8 cellular contexts compared by ENCODE assay signal in the genomic region with DNA sequence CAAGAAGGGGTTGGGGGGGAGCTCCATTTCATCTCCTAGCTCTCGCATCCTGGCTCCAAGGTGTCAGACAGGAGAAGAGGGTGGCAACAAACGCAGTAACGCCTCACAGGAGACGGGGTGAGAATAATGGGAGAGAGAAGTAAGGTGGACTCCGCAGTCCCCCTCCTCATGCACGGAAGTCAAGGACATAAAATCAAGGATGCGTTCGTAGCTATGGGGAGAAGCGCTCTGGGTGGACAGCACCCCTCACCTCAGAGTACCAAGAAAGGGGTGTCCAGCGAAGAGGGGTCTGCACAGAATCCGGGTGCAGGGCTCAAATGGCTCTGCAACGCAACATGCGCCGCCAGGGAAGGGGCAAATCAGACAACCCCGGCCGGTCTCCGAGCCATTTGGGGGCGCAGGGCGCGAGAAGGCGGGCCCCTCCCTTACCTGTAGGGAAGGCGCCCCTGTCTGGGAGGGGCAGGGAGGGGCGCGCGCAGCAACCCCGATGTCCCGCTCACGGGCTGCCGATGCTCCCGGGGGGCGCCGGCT. TPM values are rescaled to one million over a fixed set of nuclear protein-coding genes. Genes with fewer than 3 reads are reported as not detected.
DNase-seq lines count a peak whose midpoint lies in the region; ATAC-seq, FAIRE-seq and TF ChIP-seq lines count a peak whose summit lies in the region.

No MANE protein-coding gene starts in this region.

- H3K27ac ChIP-seq in right atrium auricular region (peak overlapping the region; percentile 94 to 97), kidney (ENCODE audit: low read depth in 2 of 2, low read length in 2 of 2) (peak overlapping the region; percentile 63 to 69)

- H3K4me1 ChIP-seq in right atrium auricular region (peaks cover 0 to 49% of the 10 kb centered on the region in 2 donors), kidney (ENCODE audit: control insufficient read depth in 1 of 2, insufficient read depth in 1 of 2, low read depth in 1 of 2, low read length in 2 of 2) (peaks cover 12 to 28% of the 10 kb centered on the region in 2 donors)

- FAIRE-seq in kidney (lab: Jason Lieb, UNC): no peak

- H3K4me3 ChIP-seq in right atrium auricular region (peak overlapping the region; percentile 73 to 100), kidney (ENCODE audit: low read length in 2 of 2) (peak overlapping the region; percentile 75 to 93)

- peaks cover 55% of the 10 kb centered on the region for H3K4me1 Mint-ChIP-seq in stimulated activated naive CD8-positive, alpha-beta T cell treated with anti-CD3 and anti-CD28 coated beads, Interleukin-15, amount 100 ng/mL, for 72 hours

- H3K4me3 Mint-ChIP-seq in stimulated activated naive CD8-positive, alpha-beta T cell treated with anti-CD3 and anti-CD28 coated beads, Interleukin-15, amount 100 ng/mL, for 72 hours: peak overlapping the region; percentile 94 to 95

- no peak for TF ChIP-seq CTCF in right atrium auricular region (IDR thresholded peaks at IDR 0.05)
- TF ChIP-seq CTCF in kidney (IDR thresholded peaks at IDR 0.05; ENCODE audit: borderline replicate concordance, extremely low read depth, insufficient read depth): no peak

- intact Hi-C loops in Right ventricle myocardium inferior (cut with DNase I): loop anchor here (2.0 to 10.0 kb wide), 3 partner anchors 52 to 111 kb away; partner anchors contain the start of genes ASB16, G6PC3 and TMEM101
- intact Hi-C loops in kidney (cut with DNase I): no loop called here

- no peak for DNase-seq in right atrium auricular region (ENCODE audit: low spot score)
- no peak for DNase-seq in Right ventricle myocardium inferior (ENCODE audit: missing footprints)
- peak in 1 of 2 donors; percentile 58 for DNase-seq in activated naive CD4-positive, alpha-beta T cell treated with anti-CD3 and anti-CD28 coated beads, Interleukin-2, amount 50 U/mL, for 72 hours (ENCODE audit: low spot score in 2 of 2)
- DNase-seq in kidney: no peak
- DNase-seq in stimulated activated naive CD8-positive, alpha-beta T cell treated with anti-CD3 and anti-CD28 coated beads, Interleukin-15, amount 100 ng/mL, for 72 hours: peak in 1 of 2 donors; percentile 29
- DNase-seq in NCI-H2081 treated with DMSO at 0.1 percent for 48 hours (lab: John Stamatoyannopoulos, UW): no peak
- DNase-seq in NCI-H1930 (lab: John Stamatoyannopoulos, UW): no peak

- H3K36me3 Mint-ChIP-seq in activated naive CD4-positive, alpha-beta T cell treated with anti-CD3 and anti-CD28 coated beads, Interleukin-2, amount 50 U/mL, for 72 hours: no peaks in the 10 kb centered on the region

- H3K9me3 Mint-ChIP-seq in activated naive CD4-positive, alpha-beta T cell treated with anti-CD3 and anti-CD28 coated beads, Interleukin-2, amount 50 U/mL, for 72 hours: no peaks in the 10 kb centered on the region
- H3K9me3 Mint-ChIP-seq in stimulated activated naive CD8-positive, alpha-beta T cell treated with anti-CD3 and anti-CD28 coated beads, Interleukin-15, amount 100 ng/mL, for 72 hours: no peaks in the 10 kb centered on the region

- no peaks in the 10 kb centered on the region for H3K9me3 ChIP-seq in right atrium auricular region
- no peaks in the 10 kb centered on the region for H3K9me3 ChIP-seq in kidney (ENCODE audit: control insufficient read depth in 1 of 2, low read length in 2 of 2)

- H3K27me3 ChIP-seq in right atrium auricular region: no peaks in the 10 kb centered on the region

- ATAC-seq in Right ventricle myocardium inferior (no peak), HG03521 (IDR thresholded peaks at IDR 0.05; ENCODE audit: unreplicated experiment) (peak; percentile 13)
- ATAC-seq in activated naive CD4-positive, alpha-beta T cell treated with anti-CD3 and anti-CD28 coated beads, Interleukin-2, amount 50 U/mL, for 72 hours: peak; percentile 7 to 11
- ATAC-seq in stimulated activated naive CD8-positive, alpha-beta T cell treated with anti-CD3 and anti-CD28 coated beads, Interleukin-15, amount 100 ng/mL, for 72 hours: peak; percentile 37

- H3K36me3 ChIP-seq in right atrium auricular region (no peaks in the 10 kb centered on the region), kidney (ENCODE audit: control insufficient read depth in 1 of 2, insufficient read depth in 2 of 2, low read length in 2 of 2) (no peaks in the 10 kb centered on the region)

- H3K27me3 Mint-ChIP-seq in stimulated activated naive CD8-positive, alpha-beta T cell treated with anti-CD3 and anti-CD28 coated beads, Interleukin-15, amount 100 ng/mL, for 72 hours: no peaks in the 10 kb centered on the region

- peak overlapping the region; percentile 81 to 95 for H3K27ac Mint-ChIP-seq in activated naive CD4-positive, alpha-beta T cell treated with anti-CD3 and anti-CD28 coated beads, Interleukin-2, amount 50 U/mL, for 72 hours
- H3K27ac Mint-ChIP-seq in stimulated activated naive CD8-positive, alpha-beta T cell treated with anti-CD3 and anti-CD28 coated beads, Interleukin-15, amount 100 ng/mL, for 72 hours: peak overlapping the region; percentile 89 to 94

- peak overlapping the region; percentile 53 to 82 for H3K9ac ChIP-seq in kidney (ENCODE audit: low read length in 2 of 2)

RNA-seq across cellular contexts. Expression of gene HDAC5, which starts 0.6 kb away (rescaled TPM):
- total RNA-seq in right atrium auricular region (100 to 1,000 TPM in 1 of 2 donors, 10 to 100 TPM in 1; 80.0 to 138 TPM), Right ventricle myocardium inferior (67.5 TPM), kidney (35.6 TPM)
- total RNA-seq in activated naive CD4-positive, alpha-beta T cell treated with anti-CD3 and anti-CD28 coated beads, Interleukin-2, amount 50 U/mL, for 72 hours: 10 to 100 TPM; 17.3 to 27.8 TPM
- polyA plus RNA-seq in kidney (ENCODE audit: insufficient read depth, low read depth, low replicate concordance): 25.3 TPM

RNA-seq across cellular contexts. Expression of gene HROB, which starts 18.8 kb away (rescaled TPM):
- under 1 TPM; 0.59 to 0.94 TPM for total RNA-seq in right atrium auricular region
- total RNA-seq in Right ventricle myocardium inferior: 2.0 TPM
- total RNA-seq in activated naive CD4-positive, alpha-beta T cell treated with anti-CD3 and anti-CD28 coated beads, Interleukin-2, amount 50 U/mL, for 72 hours: 10 to 100 TPM; 23.7 to 25.0 TPM
- 0.88 TPM for total RNA-seq in kidney
- 0.17 TPM for polyA plus RNA-seq in kidney (ENCODE audit: insufficient read depth, low read depth, low replicate concordance)

RNA-seq across cellular contexts. Expression of gene ASB16, which starts 47.6 kb away (rescaled TPM):
- total RNA-seq in right atrium auricular region: 1 to 10 TPM; 8.3 TPM
- 14.5 TPM for total RNA-seq in Right ventricle myocardium inferior
- total RNA-seq in activated naive CD4-positive, alpha-beta T cell treated with anti-CD3 and anti-CD28 coated beads, Interleukin-2, amount 50 U/mL, for 72 hours: under 1 TPM; 0.39 to 0.52 TPM
- 0.25 TPM for total RNA-seq in kidney
- polyA plus RNA-seq in kidney (ENCODE audit: insufficient read depth, low read depth, low replicate concordance): 0.90 TPM

RNA-seq across cellular contexts. Expression of gene G6PC3, which starts 52.4 kb away (rescaled TPM):
- total RNA-seq in right atrium auricular region (10 to 100 TPM; 36.0 to 41.1 TPM), Right ventricle myocardium inferior (30.4 TPM), kidney (70.0 TPM)
- total RNA-seq in activated naive CD4-positive, alpha-beta T cell treated with anti-CD3 and anti-CD28 coated beads, Interleukin-2, amount 50 U/mL, for 72 hours: 10 to 100 TPM; 17.7 to 20.3 TPM
- 150 TPM for polyA plus RNA-seq in kidney (ENCODE audit: insufficient read depth, low read depth, low replicate concordance)

RNA-seq across cellular contexts. Expression of gene LSM12, which starts 56.4 kb away (rescaled TPM):
- total RNA-seq in right atrium auricular region (10 to 100 TPM; 36.8 to 41.3 TPM), Right ventricle myocardium inferior (47.6 TPM), kidney (47.6 TPM)
- 10 to 100 TPM; 71.4 to 73.5 TPM for total RNA-seq in activated naive CD4-positive, alpha-beta T cell treated with anti-CD3 and anti-CD28 coated beads, Interleukin-2, amount 50 U/mL, for 72 hours
- polyA plus RNA-seq in kidney (ENCODE audit: insufficient read depth, low read depth, low replicate concordance): 29.0 TPM
